Comparison of ENCODE assay signal across 8 cellular contexts in the genomic region with DNA sequence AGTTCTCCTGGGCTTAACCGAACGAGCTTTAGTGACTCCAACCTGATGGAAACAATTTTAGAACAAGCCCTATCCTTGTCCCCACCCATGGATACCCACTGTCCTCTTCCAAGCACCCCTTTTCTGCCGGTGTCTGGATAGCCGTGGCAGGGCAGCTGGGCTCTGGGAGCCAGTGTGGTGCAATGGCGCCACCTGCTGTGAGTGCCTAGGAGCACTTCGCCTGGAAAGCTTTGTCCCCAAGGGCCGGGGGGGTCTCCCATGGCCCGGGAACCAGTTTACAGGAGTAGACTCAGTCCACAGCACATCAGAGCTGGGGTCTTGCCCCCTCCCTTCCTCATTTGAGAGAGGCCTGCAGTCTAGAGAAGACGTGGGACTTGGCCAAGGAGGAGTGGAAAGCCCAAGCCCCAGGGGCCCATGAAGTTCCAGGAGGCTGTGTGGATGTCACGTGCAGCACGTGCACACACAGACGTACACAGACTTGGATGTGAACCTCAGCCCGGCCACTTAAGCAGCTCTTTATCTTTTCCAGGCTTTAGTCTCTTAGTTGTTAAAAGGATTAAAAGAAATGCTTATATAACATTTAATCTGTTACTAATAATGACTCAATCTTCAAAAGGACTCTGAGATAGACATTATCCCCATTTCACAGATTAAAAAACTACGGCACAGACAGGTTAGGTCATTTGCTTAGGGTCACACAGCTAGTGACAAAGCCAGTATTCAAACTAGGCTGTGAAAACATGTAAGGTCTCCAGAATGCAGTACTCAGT. TPM values are rescaled to one million over a fixed set of nuclear protein-coding genes. Genes with fewer than 3 reads are reported as not detected.
A peak's percentile ranks its signal among the peaks of the same experiment; 100 is the strongest.
DNase-seq lines count a peak whose midpoint lies in the region; ATAC-seq and TF ChIP-seq lines count a peak whose summit lies in the region.

No MANE protein-coding gene starts in this region.

- POLR2A ChIA-PET in WTC11 (lab: Charles Lee) = interaction anchor here (0.5 to 1.8 kb wide), 5 partner anchors 15 to 270 kb away, joined by 3 to 6 read pairs (median 3); a partner anchor contains a TSS

- TF ChIP-seq CTCF in WTC11 (IDR thresholded peaks at IDR 0.05) = peak; percentile 54

- H3K27ac Mint-ChIP-seq in WTC11 = peak overlapping the region; percentile 41

- ATAC-seq in WTC11 = peak; percentile 38
- peak; percentile 72 for ATAC-seq in left lobe of liver
- no peak for ATAC-seq in GM21619 (IDR thresholded peaks at IDR 0.05; ENCODE audit: unreplicated experiment)

- peak overlapping the region; percentile 38; the same call in 1 of the 2 replicates for H3K4me3 Mint-ChIP-seq in WTC11

- H3K36me3 Mint-ChIP-seq in WTC11 = peaks cover 8% of the 10 kb centered on the region

- H3K27ac ChIP-seq in cingulate gyrus (ENCODE audit: low read depth, low read length) = peak overlapping the region; percentile 19

- peaks cover 36% of the 10 kb centered on the region for H3K4me1 Mint-ChIP-seq in WTC11

- H3K9me3 Mint-ChIP-seq in WTC11 = no peaks in the 10 kb centered on the region

- peaks cover 7% of the 10 kb centered on the region for H3K27me3 Mint-ChIP-seq in WTC11 (ENCODE audit: low read depth)

- DNase-seq in ELR (ENCODE audit: low read depth) (peak; percentile 63), NAMALWA (ENCODE audit: low spot score) (peak; percentile 67), WTC11 (ENCODE audit: low spot score) (peak; percentile 81), left lobe of liver (ENCODE audit: low spot score) (no peak), NCI-H1092 treated with DMSO at 0.1 percent for 48 hours (lab: John Stamatoyannopoulos, UW) (no peak)
- peak; percentile 73 for DNase-seq in stimulated activated CD8-positive, alpha-beta memory T cell treated with anti-CD3 and anti-CD28 coated beads, Interleukin-4, amount 100 ng/mL, for 48 hours

- CTCF ChIA-PET in WTC11 (lab: Charles Lee) = interaction anchor here (0.6 to 5.2 kb wide), 58 partner anchors 9 to 1017 kb away, joined by 3 to 118 read pairs (median 6); a partner anchor contains a TSS

TF ChIP-seq in WTC11, 78 proteins besides CTCF, POLR2A, EP300 and RAD21:
- TF ChIP-seq IRF2 (CRISPR knock-in tag; IDR thresholded peaks at IDR 0.05; ENCODE audit: borderline replicate concordance, low read depth) (no peak), MYBL2 (CRISPR knock-in tag; IDR thresholded peaks at IDR 0.05) (no peak), ZNF416 (CRISPR knock-in tag; IDR thresholded peaks at IDR 0.05) (no peak), FOXP1 (CRISPR knock-in tag; IDR thresholded peaks at IDR 0.05; ENCODE audit: borderline replicate concordance) (no peak), RELA (CRISPR knock-in tag; IDR thresholded peaks at IDR 0.05; ENCODE audit: borderline replicate concordance) (no peak), GTF2I (CRISPR knock-in tag; conservative IDR thresholded peaks at IDR 0.05) (no peak), RORB (CRISPR knock-in tag; IDR thresholded peaks at IDR 0.05) (no peak), ZNF263 (CRISPR knock-in tag; IDR thresholded peaks at IDR 0.05; ENCODE audit: low read depth) (no peak), GRHL2 (CRISPR knock-in tag; IDR thresholded peaks at IDR 0.05; ENCODE audit: insufficient replicate concordance, severe bottlenecking) (no peak), TCF7 (CRISPR knock-in tag; IDR thresholded peaks at IDR 0.05; ENCODE audit: low read depth) (no peak)
- TF ChIP-seq, protein P1, sequence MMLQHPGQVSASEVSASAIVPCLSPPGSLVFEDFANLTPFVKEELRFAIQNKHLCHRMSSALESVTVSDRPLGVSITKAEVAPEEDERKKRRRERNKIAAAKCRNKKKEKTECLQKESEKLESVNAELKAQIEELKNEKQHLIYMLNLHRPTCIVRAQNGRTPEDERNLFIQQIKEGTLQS (CRISPR knock-in tag; conservative IDR thresholded peaks at IDR 0.05) = no peak
- TF ChIP-seq, protein P2, sequence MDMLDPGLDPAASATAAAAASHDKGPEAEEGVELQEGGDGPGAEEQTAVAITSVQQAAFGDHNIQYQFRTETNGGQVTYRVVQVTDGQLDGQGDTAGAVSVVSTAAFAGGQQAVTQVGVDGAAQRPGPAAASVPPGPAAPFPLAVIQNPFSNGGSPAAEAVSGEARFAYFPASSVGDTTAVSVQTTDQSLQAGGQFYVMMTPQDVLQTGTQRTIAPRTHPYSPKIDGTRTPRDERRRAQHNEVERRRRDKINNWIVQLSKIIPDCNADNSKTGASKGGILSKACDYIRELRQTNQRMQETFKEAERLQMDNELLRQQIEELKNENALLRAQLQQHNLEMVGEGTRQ (CRISPR knock-in tag; IDR thresholded peaks at IDR 0.05) = no peak
- TF ChIP-seq, protein P3, sequence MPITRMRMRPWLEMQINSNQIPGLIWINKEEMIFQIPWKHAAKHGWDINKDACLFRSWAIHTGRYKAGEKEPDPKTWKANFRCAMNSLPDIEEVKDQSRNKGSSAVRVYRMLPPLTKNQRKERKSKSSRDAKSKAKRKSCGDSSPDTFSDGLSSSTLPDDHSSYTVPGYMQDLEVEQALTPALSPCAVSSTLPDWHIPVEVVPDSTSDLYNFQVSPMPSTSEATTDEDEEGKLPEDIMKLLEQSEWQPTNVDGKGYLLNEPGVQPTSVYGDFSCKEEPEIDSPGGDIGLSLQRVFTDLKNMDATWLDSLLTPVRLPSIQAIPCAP (CRISPR knock-in tag; IDR thresholded peaks at IDR 0.05) = no peak
- TF ChIP-seq, protein P4, sequence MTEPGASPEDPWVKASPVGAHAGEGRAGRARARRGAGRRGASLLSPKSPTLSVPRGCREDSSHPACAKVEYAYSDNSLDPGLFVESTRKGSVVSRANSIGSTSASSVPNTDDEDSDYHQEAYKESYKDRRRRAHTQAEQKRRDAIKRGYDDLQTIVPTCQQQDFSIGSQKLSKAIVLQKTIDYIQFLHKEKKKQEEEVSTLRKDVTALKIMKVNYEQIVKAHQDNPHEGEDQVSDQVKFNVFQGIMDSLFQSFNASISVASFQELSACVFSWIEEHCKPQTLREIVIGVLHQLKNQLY (CRISPR knock-in tag; IDR thresholded peaks at IDR 0.05) = no peak
- TF ChIP-seq, protein P5, sequence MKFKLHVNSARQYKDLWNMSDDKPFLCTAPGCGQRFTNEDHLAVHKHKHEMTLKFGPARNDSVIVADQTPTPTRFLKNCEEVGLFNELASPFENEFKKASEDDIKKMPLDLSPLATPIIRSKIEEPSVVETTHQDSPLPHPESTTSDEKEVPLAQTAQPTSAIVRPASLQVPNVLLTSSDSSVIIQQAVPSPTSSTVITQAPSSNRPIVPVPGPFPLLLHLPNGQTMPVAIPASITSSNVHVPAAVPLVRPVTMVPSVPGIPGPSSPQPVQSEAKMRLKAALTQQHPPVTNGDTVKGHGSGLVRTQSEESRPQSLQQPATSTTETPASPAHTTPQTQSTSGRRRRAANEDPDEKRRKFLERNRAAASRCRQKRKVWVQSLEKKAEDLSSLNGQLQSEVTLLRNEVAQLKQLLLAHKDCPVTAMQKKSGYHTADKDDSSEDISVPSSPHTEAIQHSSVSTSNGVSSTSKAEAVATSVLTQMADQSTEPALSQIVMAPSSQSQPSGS (CRISPR knock-in tag; IDR thresholded peaks at IDR 0.05; ENCODE audit: borderline replicate concordance, low read depth) = no peak
- TF ChIP-seq, protein P6, sequence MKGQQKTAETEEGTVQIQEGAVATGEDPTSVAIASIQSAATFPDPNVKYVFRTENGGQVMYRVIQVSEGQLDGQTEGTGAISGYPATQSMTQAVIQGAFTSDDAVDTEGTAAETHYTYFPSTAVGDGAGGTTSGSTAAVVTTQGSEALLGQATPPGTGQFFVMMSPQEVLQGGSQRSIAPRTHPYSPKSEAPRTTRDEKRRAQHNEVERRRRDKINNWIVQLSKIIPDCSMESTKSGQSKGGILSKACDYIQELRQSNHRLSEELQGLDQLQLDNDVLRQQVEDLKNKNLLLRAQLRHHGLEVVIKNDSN (CRISPR knock-in tag; IDR thresholded peaks at IDR 0.05) = no peak
- TF ChIP-seq, protein P7, sequence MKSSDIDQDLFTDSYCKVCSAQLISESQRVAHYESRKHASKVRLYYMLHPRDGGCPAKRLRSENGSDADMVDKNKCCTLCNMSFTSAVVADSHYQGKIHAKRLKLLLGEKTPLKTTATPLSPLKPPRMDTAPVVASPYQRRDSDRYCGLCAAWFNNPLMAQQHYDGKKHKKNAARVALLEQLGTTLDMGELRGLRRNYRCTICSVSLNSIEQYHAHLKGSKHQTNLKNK (CRISPR knock-in tag; IDR thresholded peaks at IDR 0.05) = no peak
- TF ChIP-seq, protein P8, sequence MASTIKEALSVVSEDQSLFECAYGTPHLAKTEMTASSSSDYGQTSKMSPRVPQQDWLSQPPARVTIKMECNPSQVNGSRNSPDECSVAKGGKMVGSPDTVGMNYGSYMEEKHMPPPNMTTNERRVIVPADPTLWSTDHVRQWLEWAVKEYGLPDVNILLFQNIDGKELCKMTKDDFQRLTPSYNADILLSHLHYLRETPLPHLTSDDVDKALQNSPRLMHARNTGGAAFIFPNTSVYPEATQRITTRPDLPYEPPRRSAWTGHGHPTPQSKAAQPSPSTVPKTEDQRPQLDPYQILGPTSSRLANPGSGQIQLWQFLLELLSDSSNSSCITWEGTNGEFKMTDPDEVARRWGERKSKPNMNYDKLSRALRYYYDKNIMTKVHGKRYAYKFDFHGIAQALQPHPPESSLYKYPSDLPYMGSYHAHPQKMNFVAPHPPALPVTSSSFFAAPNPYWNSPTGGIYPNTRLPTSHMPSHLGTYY (CRISPR knock-in tag; IDR thresholded peaks at IDR 0.05) = no peak
- TF ChIP-seq, protein P9, sequence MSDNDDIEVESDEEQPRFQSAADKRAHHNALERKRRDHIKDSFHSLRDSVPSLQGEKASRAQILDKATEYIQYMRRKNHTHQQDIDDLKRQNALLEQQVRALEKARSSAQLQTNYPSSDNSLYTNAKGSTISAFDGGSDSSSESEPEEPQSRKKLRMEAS (CRISPR knock-in tag; IDR thresholded peaks at IDR 0.05) = no peak
TF ChIP-seq in WTC11: peak in this region for 0.

RNA-seq across cellular contexts. Expression of a gene that starts 40.9 kb away (rescaled TPM):
- total RNA-seq in WTC11 (2021) (0.13 to 0.16 TPM (median 0.16 TPM) in 3 replicates), left lobe of liver (0.08 TPM)

RNA-seq across cellular contexts. Expression of a gene that starts 57.3 kb away (rescaled TPM):
- total RNA-seq in WTC11 (2021) (28.4 to 35.5 TPM (median 32.3 TPM) in 3 replicates), left lobe of liver (16.4 TPM)

Comparison
In these comparisons a context has a peak if more than half of its experiments do, and no peak if none do; other contexts are left out.
1. DNase-seq: peak in ELR (single experiment), NAMALWA (single experiment), WTC11 (single experiment) and stimulated activated CD8-positive, alpha-beta memory T cell treated with anti-CD3 and anti-CD28 coated beads, Interleukin-4, amount 100 ng/mL, for 48 hours (single experiment); none in left lobe of liver (single experiment) and NCI-H1092 treated with DMSO at 0.1 percent for 48 hours (single experiment).